12 cellular contexts compared by ENCODE assay signal in the genomic region with DNA sequence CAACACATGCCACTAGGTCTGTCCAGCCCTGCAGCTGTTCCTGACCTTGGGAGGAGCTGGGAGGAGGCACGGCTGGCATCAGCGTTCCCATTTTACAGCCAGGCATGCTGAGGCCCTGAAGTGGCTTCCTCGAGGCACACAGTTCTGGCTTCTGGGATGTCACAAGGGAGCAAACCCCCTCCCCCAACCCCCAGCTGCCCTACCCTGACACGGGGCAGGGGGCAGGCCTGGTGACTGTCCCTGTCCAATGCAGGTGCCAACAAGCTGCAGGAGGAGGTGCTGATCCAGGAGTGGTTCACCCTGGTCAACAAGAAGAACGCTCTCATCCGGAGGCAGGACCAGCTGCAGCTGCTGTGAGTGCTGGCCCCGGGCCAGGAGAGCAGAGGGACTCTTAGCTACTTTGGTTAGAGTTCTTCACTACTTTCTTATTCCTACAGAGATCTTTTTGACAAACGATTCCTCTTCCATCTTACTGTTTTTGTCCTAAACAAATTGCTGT. TPM values are rescaled to one million over a fixed set of nuclear protein-coding genes. Genes with fewer than 3 reads are reported as not detected.
DNase-seq lines count a peak whose midpoint lies in the region; ATAC-seq, FAIRE-seq and TF ChIP-seq lines count a peak whose summit lies in the region.
"Had no signal": no experiment of that assay in that cellular context is flagged by ENCODE, and none has a peak within 500 bp of the region (broad histone marks: within the 10 kb centered on the region; RNA-seq: fewer than 3 reads in every experiment).

No MANE protein-coding gene starts in this region.

- no peaks in the 10 kb centered on the region for H4K20me1 ChIP-seq in OCI-LY1 (ENCODE audit: insufficient read depth, low read length)

- no peaks in the 10 kb centered on the region for H3K9me3 ChIP-seq in OCI-LY1 (ENCODE audit: low read length)

- ATAC-seq in Right ventricle myocardium superior (ENCODE audit: poor library complexity) (no peak), left cardiac atrium (no peak), left ventricle myocardium superior (no peak), HG03135 (IDR thresholded peaks at IDR 0.05; ENCODE audit: unreplicated experiment) (no peak)
- ATAC-seq in activated T-cell treated with anti-CD3 and anti-CD28 coated beads, Interleukin-2, amount 50 U/mL, for 72 hours (replicated peaks in 1 of 2): no peak
- ATAC-seq: HCT116 had no signal

- peaks cover 47% of the 10 kb centered on the region for H3K4me1 Mint-ChIP-seq in activated T-cell treated with anti-CD3 and anti-CD28 coated beads, Interleukin-2, amount 50 U/mL, for 72 hours (ENCODE audit: low read depth)

- H3K27ac Mint-ChIP-seq in activated T-cell treated with anti-CD3 and anti-CD28 coated beads, Interleukin-2, amount 50 U/mL, for 72 hours: no peak overlapping the region

- H3K9me2 ChIP-seq in OCI-LY1 (ENCODE audit: low read depth, low read length): no peaks in the 10 kb centered on the region

- peak; percentile 56 for FAIRE-seq in urothelium cell line (lab: Jason Lieb, UNC)
- FAIRE-seq: RCC 7860, small intestine had no signal

- no peaks in the 10 kb centered on the region for H3K9me3 Mint-ChIP-seq in activated T-cell treated with anti-CD3 and anti-CD28 coated beads, Interleukin-2, amount 50 U/mL, for 72 hours
- H3K9me3 Mint-ChIP-seq: CD14-positive monocyte had no signal

- peak overlapping the region in 1 of 2 donors; percentile 23 for H3K4me3 Mint-ChIP-seq in activated T-cell treated with anti-CD3 and anti-CD28 coated beads, Interleukin-2, amount 50 U/mL, for 72 hours
- H3K4me3 Mint-ChIP-seq: CD14-positive monocyte had no signal

- no peaks in the 10 kb centered on the region for H3F3A ChIP-seq in OCI-LY1 (ENCODE audit: insufficient read depth, low read length)

- peaks cover 0 to 12% of the 10 kb centered on the region in 2 donors for H3K36me3 Mint-ChIP-seq in activated T-cell treated with anti-CD3 and anti-CD28 coated beads, Interleukin-2, amount 50 U/mL, for 72 hours (ENCODE audit: insufficient read depth in 2 of 2)

- no peaks in the 10 kb centered on the region for H3K27me3 Mint-ChIP-seq in activated T-cell treated with anti-CD3 and anti-CD28 coated beads, Interleukin-2, amount 50 U/mL, for 72 hours (ENCODE audit: low read depth)

- H3K79me2 ChIP-seq in OCI-LY1 (ENCODE audit: insufficient read depth, low read length): no peaks in the 10 kb centered on the region

- no peak overlapping the region for H3K4me3 ChIP-seq in OCI-LY1 (ENCODE audit: low read depth, low read length, poor library complexity, severe bottlenecking)

- intact Hi-C loops in Right ventricle myocardium superior (cut with DNase I) (no loop called here), left cardiac atrium (cut with DNase I) (loop anchor here in 1 of 2 donors (10.0 kb wide), 1 partner anchor 45 kb away; no protein-coding TSS in a partner anchor), left ventricle myocardium superior (cut with micrococcal nuclease) (loop anchor here (10.0 kb wide), 1 partner anchor 45 kb away; no protein-coding TSS in a partner anchor)

- H3K4me2 ChIP-seq in OCI-LY1 (ENCODE audit: low read length): no peak overlapping the region

- peak; percentile 77 for DNase-seq in Right ventricle myocardium superior
- DNase-seq in left cardiac atrium: no peak
- peak; percentile 76 for DNase-seq in left ventricle myocardium superior
- no peak for DNase-seq in urothelium cell line (ENCODE audit: low spot score)
- DNase-seq in 8988T: no peak
- no peak for DNase-seq in activated T-cell treated with anti-CD3 and anti-CD28 coated beads, Interleukin-2, amount 50 U/mL, for 72 hours
- DNase-seq: small intestine had no signal

- no peaks in the 10 kb centered on the region for H3K36me3 ChIP-seq in OCI-LY1 (ENCODE audit: insufficient read depth, low read length)

- no peak for TF ChIP-seq CTCF in OCI-LY1 (IDR thresholded peaks at IDR 0.05; ENCODE audit: low read length)

- H3K27ac ChIP-seq in OCI-LY1 (ENCODE audit: low read depth, low read length, poor library complexity, severe bottlenecking): peak overlapping the region; percentile 13

- no peaks in the 10 kb centered on the region for H3K27me3 ChIP-seq in OCI-LY1 (ENCODE audit: insufficient read depth, low read length)

- H2AFZ ChIP-seq in OCI-LY1 (ENCODE audit: low read length): no peak overlapping the region

- peaks cover 26% of the 10 kb centered on the region for H3K4me1 ChIP-seq in OCI-LY1 (ENCODE audit: insufficient read depth, low read length, severe bottlenecking)

- H3K9ac ChIP-seq in OCI-LY1 (ENCODE audit: low read length): no peak overlapping the region

RNA-seq across cellular contexts. Expression of gene KCNK7, which starts 5.3 kb away (rescaled TPM):
- 0.81 TPM for total RNA-seq in Right ventricle myocardium superior
- total RNA-seq in left cardiac atrium: under 1 TPM; 0.31 to 0.53 TPM
- total RNA-seq in left ventricle myocardium superior: 0.94 TPM
- total RNA-seq in activated T-cell treated with anti-CD3 and anti-CD28 coated beads, Interleukin-2, amount 50 U/mL, for 72 hours: under 1 TPM; 0.34 to 0.39 TPM

RNA-seq across cellular contexts. Expression of gene EHBP1L1, which starts 14.4 kb away (rescaled TPM):
- 44.9 TPM for total RNA-seq in Right ventricle myocardium superior
- 10 to 100 TPM; 53.4 to 61.0 TPM for total RNA-seq in left cardiac atrium
- total RNA-seq in left ventricle myocardium superior: 57.3 TPM
- total RNA-seq in activated T-cell treated with anti-CD3 and anti-CD28 coated beads, Interleukin-2, amount 50 U/mL, for 72 hours: 100 to 1,000 TPM in 1 of 2 donors, 10 to 100 TPM in 1; 93.9 to 113 TPM

RNA-seq across cellular contexts. Expression of gene FAM89B, which starts 18.0 kb away (rescaled TPM):
- 36.1 TPM for total RNA-seq in Right ventricle myocardium superior
- 10 to 100 TPM; 33.5 to 34.5 TPM for total RNA-seq in left cardiac atrium
- total RNA-seq in left ventricle myocardium superior: 39.3 TPM
- 10 to 100 TPM; 21.4 to 26.7 TPM for total RNA-seq in activated T-cell treated with anti-CD3 and anti-CD28 coated beads, Interleukin-2, amount 50 U/mL, for 72 hours

RNA-seq across cellular contexts. Expression of gene ZNRD2, which starts 20.0 kb away (rescaled TPM):
- total RNA-seq in Right ventricle myocardium superior (23.2 TPM), left cardiac atrium (10 to 100 TPM; 24.6 to 35.0 TPM), left ventricle myocardium superior (25.0 TPM)
- total RNA-seq in activated T-cell treated with anti-CD3 and anti-CD28 coated beads, Interleukin-2, amount 50 U/mL, for 72 hours: 10 to 100 TPM; 23.5 to 25.1 TPM

RNA-seq across cellular contexts. Expression of gene MAP3K11, which starts 23.7 kb away (rescaled TPM):
- total RNA-seq in Right ventricle myocardium superior: 38.5 TPM
- 10 to 100 TPM; 42.8 to 44.7 TPM for total RNA-seq in left cardiac atrium
- total RNA-seq in left ventricle myocardium superior: 39.0 TPM
- total RNA-seq in activated T-cell treated with anti-CD3 and anti-CD28 coated beads, Interleukin-2, amount 50 U/mL, for 72 hours: 10 to 100 TPM; 57.3 to 70.1 TPM

Comparison
In these comparisons a context has a peak if more than half of its experiments do, and no peak if none do; other contexts are left out.
1. DNase-seq: peak in Right ventricle myocardium superior (single experiment) and left ventricle myocardium superior (single experiment); none in left cardiac atrium (single experiment), urothelium cell line (single experiment), 8988T (single experiment) and activated T-cell treated with anti-CD3 and anti-CD28 coated beads, Interleukin-2, amount 50 U/mL, for 72 hours (0 of 2).